ENCODE assay signal across 8 cellular contexts in genomic region chrX:41332408-41332987, GRCh38. TPM values are rescaled to one million over a fixed set of nuclear protein-coding genes. Genes with fewer than 3 reads are reported as not detected.
DNase-seq lines count a peak whose midpoint lies in the region; ATAC-seq, FAIRE-seq and TF ChIP-seq lines count a peak whose summit lies in the region.

No MANE protein-coding gene starts in this region.

- peak; percentile 27 for DNase-seq in stimulated activated CD4-positive, alpha-beta T cell treated with anti-CD3 and anti-CD28 coated beads, Interleukin-4, amount 100 ng/mL, for 24 hours
- no peak for DNase-seq in stimulated activated CD4-positive, alpha-beta T cell treated with anti-CD3 and anti-CD28 coated beads, Interleukin-4, amount 100 ng/mL, for 1 hour
- DNase-seq in RWPE1 (ENCODE audit: low spot score), result peak; percentile 19
- DNase-seq in midbrain (lab: John Stamatoyannopoulos, UW), result peak; percentile 48
- peak in 1 of 2 donors; percentile 60 for DNase-seq in uterus
- DNase-seq in D721Med (ENCODE audit: insufficient read length, low spot score), result no peak

- H3K27me3 ChIP-seq in duodenal mucosa (ENCODE audit: control insufficient read depth in 1 of 2, insufficient read depth in 2 of 2, low read length in 2 of 2) (no peaks in the 10 kb centered on the region), uterus (no peaks in the 10 kb centered on the region)

- no peak for TF ChIP-seq POLR2A in uterus (IDR thresholded peaks at IDR 0.05)

- no peak for TF ChIP-seq CTCF in RWPE1 (conservative IDR thresholded peaks at IDR 0.05; ENCODE audit: low read depth)
- no peak for TF ChIP-seq CTCF in uterus (IDR thresholded peaks at IDR 0.05)
- no peak for TF ChIP-seq CTCF in D721Med (IDR thresholded peaks at IDR 0.05; ENCODE audit: insufficient read depth, missing control alignments)

- H3K4me3 ChIP-seq in duodenal mucosa (ENCODE audit: low read depth in 1 of 2, low read length in 2 of 2) (peak overlapping the region; percentile 70 to 86), uterus (peak overlapping the region; percentile 86 to 87)

- peak; percentile 5 for ATAC-seq in HG02870 (IDR thresholded peaks at IDR 0.05; ENCODE audit: unreplicated experiment)

- H3K4me1 ChIP-seq in duodenal mucosa (ENCODE audit: control insufficient read depth in 1 of 2, insufficient read depth in 2 of 2, low read length in 2 of 2), result peaks cover 0 to 9% of the 10 kb centered on the region in 2 donors
- H3K4me1 ChIP-seq in uterus, result no peaks in the 10 kb centered on the region

- CTCF ChIA-PET in RWPE1 (lab: Yijun Ruan, JAX), result no interaction called here

- H3K9me3 ChIP-seq in duodenal mucosa (ENCODE audit: control insufficient read depth in 1 of 2, low read length in 2 of 2) (no peaks in the 10 kb centered on the region), uterus (no peaks in the 10 kb centered on the region)

- H3K36me3 ChIP-seq in duodenal mucosa (ENCODE audit: control insufficient read depth in 1 of 2, insufficient read depth in 2 of 2, low read length in 2 of 2) (no peaks in the 10 kb centered on the region), uterus (no peaks in the 10 kb centered on the region)

- POLR2A ChIA-PET in RWPE1 (lab: Yijun Ruan, JAX; ENCODE audit: low non-redundant PET), result no interaction called here

- H3K27ac ChIP-seq in RWPE1 (peak overlapping the region; percentile 98), duodenal mucosa (ENCODE audit: low read depth, low read length) (peak overlapping the region; percentile 99), uterus (peak overlapping the region; percentile 99)

- H3K9ac ChIP-seq in duodenal mucosa (ENCODE audit: low read depth in 1 of 2, low read length in 2 of 2), result peak overlapping the region; percentile 80 to 100

- no peak for FAIRE-seq in D721Med (lab: Jason Lieb, UNC)

- intact Hi-C loops in uterus (cut with DNase I; ENCODE audit: low total_unique reads), result no loop called here

RNA-seq across cellular contexts. Expression of gene DDX3X, which starts 1.5 kb away (rescaled TPM):
- total RNA-seq in uterus, result 100 to 1,000 TPM; 124 to 387 (median 268) TPM

Comparison
In these comparisons a context has a peak if more than half of its experiments do, and no peak if none do; other contexts are left out.
1. DNase-seq: peak in stimulated activated CD4-positive, alpha-beta T cell treated with anti-CD3 and anti-CD28 coated beads, Interleukin-4, amount 100 ng/mL, for 24 hours (single experiment), RWPE1 (single experiment) and midbrain (single experiment); none in stimulated activated CD4-positive, alpha-beta T cell treated with anti-CD3 and anti-CD28 coated beads, Interleukin-4, amount 100 ng/mL, for 1 hour (single experiment) and D721Med (single experiment).
2. Peak in every context shown above with its lines, with median percentiles within 50 percentile points of each other: H3K27ac ChIP-seq.